Comparison of ENCODE assay signal across 15 cellular contexts in genomic region chr1:233240367-233240766, GRCh38. TPM values are rescaled to one million over a fixed set of nuclear protein-coding genes. Genes with fewer than 3 reads are reported as not detected.
DNase-seq lines count a peak whose midpoint lies in the region; TF ChIP-seq lines count a peak whose summit lies in the region.
"Had no signal": no experiment of that assay in that cellular context is flagged by ENCODE, and none has a peak within 500 bp of the region (broad histone marks: within the 10 kb centered on the region; RNA-seq: fewer than 3 reads in every experiment).

No MANE protein-coding gene starts in this region.

- peak overlapping the region; percentile 84 to 86 (median 85) for H3K27ac Mint-ChIP-seq in nephron
- H3K27ac Mint-ChIP-seq: stimulated activated naive B cell treated with anti-CD40 and anti-IgM and Interleukin-4, amounts not matched to agents 10 μg/mL and 1 μg/mL and 100 μg/mL, for 72 hours had no signal

- TF ChIP-seq CTCF in AG09309 (IDR thresholded peaks at IDR 0.05; ENCODE audit: control insufficient read depth, insufficient read depth, low read depth, low read length, missing control alignments) = no peak
- TF ChIP-seq CTCF in nephron (IDR thresholded peaks at IDR 0.05; ENCODE audit: unreplicated experiment in 3 of 3) = no peak

- peaks cover 9% of the 10 kb centered on the region for H3K36me3 Mint-ChIP-seq in nephron (ENCODE audit: low read depth)
- H3K36me3 Mint-ChIP-seq: natural killer cell treated with Interleukin-12 subunit alpha and Interleukin-12 subunit beta and Interleukin-15 and Interleukin-18, amount 100 ng/mL, for 72 hours had no signal

- H3K4me3 ChIP-seq in AG09309 (ENCODE audit: control insufficient read depth, low read depth, low read length) = no peak overlapping the region

- no peaks in the 10 kb centered on the region for H3K27me3 Mint-ChIP-seq in nephron (ENCODE audit: low read depth)
- H3K27me3 Mint-ChIP-seq: natural killer cell treated with Interleukin-12 subunit alpha and Interleukin-12 subunit beta and Interleukin-15 and Interleukin-18, amount 100 ng/mL, for 72 hours; stimulated activated naive B cell treated with anti-CD40 and anti-IgM and Interleukin-4, amounts not matched to agents 10 μg/mL and 1 μg/mL and 100 μg/mL, for 72 hours had no signal

- peak overlapping the region in 1 of 3 experiments; percentile 1 for H3K4me3 Mint-ChIP-seq in nephron
- H3K4me3 Mint-ChIP-seq: natural killer cell treated with Interleukin-12 subunit alpha and Interleukin-12 subunit beta and Interleukin-15 and Interleukin-18, amount 100 ng/mL, for 72 hours; stimulated activated naive B cell treated with anti-CD40 and anti-IgM and Interleukin-4, amounts not matched to agents 10 μg/mL and 1 μg/mL and 100 μg/mL, for 72 hours had no signal

- no peaks in the 10 kb centered on the region for H3K9me3 Mint-ChIP-seq in nephron
- H3K9me3 Mint-ChIP-seq: activated naive CD4-positive, alpha-beta T cell treated with anti-CD3 and anti-CD28 coated beads, Interleukin-2, amount 50 U/mL, for 72 hours; natural killer cell treated with Interleukin-12 subunit alpha and Interleukin-12 subunit beta and Interleukin-15 and Interleukin-18, amount 100 ng/mL, for 72 hours; stimulated activated naive B cell treated with anti-CD40 and anti-IgM and Interleukin-4, amounts not matched to agents 10 μg/mL and 1 μg/mL and 100 μg/mL, for 72 hours had no signal

- H3K4me1 Mint-ChIP-seq in nephron = peaks cover 60% of the 10 kb centered on the region
- H3K4me1 Mint-ChIP-seq: stimulated activated naive B cell treated with anti-CD40 and anti-IgM and Interleukin-4, amounts not matched to agents 10 μg/mL and 1 μg/mL and 100 μg/mL, for 72 hours had no signal

- peak; percentile 16 for DNase-seq in AG09309 (ENCODE audit: low read depth)
- peak; percentile 55 for DNase-seq in RPMI7951 (ENCODE audit: low read depth)
- peak; percentile 66 for DNase-seq in fibroblast of gingiva (ENCODE audit: low read depth)
- DNase-seq in activated CD4-positive, alpha-beta T cell treated with anti-CD3 and anti-CD28 coated beads, Interleukin-2, amount 50 U/mL, for 48 hours = no peak
- DNase-seq in NCI-H524 (lab: John Stamatoyannopoulos, UW) = no peak
- DNase-seq in NCI-H345 treated with DMSO at 0.1 percent for 48 hours (lab: John Stamatoyannopoulos, UW; ENCODE audit: unreplicated experiment) = no peak
- DNase-seq: activated CD8-positive, alpha-beta memory T cell treated with anti-CD3 and anti-CD28 coated beads for 24 hours; foreskin melanocyte; NCI-H748 treated with DMSO at 0.1 percent for 48 hours; SIG-M5; T-helper 9 cell had no signal

RNA-seq across cellular contexts. Expression of gene PCNX2, which starts 55.2 kb away (rescaled TPM):
- total RNA-seq in RPMI7951 (2014; rRNA removed; shearing (Covaris generic)) = 5.6 and 6.0 TPM in 2 replicates

Comparison
In these comparisons a context has a peak if more than half of its experiments do, and no peak if none do; other contexts are left out.
1. DNase-seq: peak in AG09309 (single experiment), RPMI7951 (single experiment) and fibroblast of gingiva (single experiment); none in activated CD4-positive, alpha-beta T cell treated with anti-CD3 and anti-CD28 coated beads, Interleukin-2, amount 50 U/mL, for 48 hours (0 of 2), NCI-H524 (0 of 2) and NCI-H345 treated with DMSO at 0.1 percent for 48 hours (single experiment).